8 cellular contexts compared by ENCODE assay signal in the genomic region with DNA sequence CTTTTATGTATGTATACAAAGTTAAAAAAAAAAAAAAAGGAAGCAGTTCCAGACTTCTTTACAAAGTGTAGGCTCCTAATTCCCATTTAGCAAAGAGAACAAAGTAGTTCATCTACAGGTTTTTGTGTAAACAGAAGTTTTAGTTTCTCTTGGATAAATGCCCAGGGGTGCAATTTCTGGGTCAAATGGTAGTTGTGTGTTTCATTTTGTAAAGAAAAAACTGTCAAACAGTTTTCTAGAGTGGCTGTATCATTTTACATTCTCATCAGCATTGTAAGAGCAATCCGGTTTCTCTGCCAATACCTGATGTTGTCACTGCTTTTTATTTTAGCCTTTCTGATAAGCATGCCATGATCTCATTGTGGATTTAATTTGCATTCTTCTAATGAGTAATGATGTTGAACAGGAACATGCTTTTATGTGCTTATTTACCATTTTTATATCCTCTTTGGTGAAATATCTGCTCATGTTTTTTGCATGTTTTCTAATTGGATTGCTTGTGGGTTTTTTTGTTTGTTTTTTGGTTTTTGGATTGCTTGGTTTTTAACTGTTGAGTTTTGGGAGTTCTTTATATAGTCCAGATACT. TPM values are rescaled to one million over a fixed set of nuclear protein-coding genes. Genes with fewer than 3 reads are reported as not detected.
DNase-seq lines count a peak whose midpoint lies in the region; ATAC-seq, FAIRE-seq and TF ChIP-seq lines count a peak whose summit lies in the region.

No MANE protein-coding gene starts in this region.

- H3K36me3 ChIP-seq in neuronal stem cell (replicated peaks in 1 of 2; ENCODE audit: control insufficient read depth in 2 of 2, insufficient read depth in 2 of 2, low read length in 2 of 2), result no peaks in the 10 kb centered on the region

- H2BK12ac ChIP-seq in neuronal stem cell (ENCODE audit: low read length), result no peak overlapping the region

- no peaks in the 10 kb centered on the region for H3K4me1 ChIP-seq in neuronal stem cell (ENCODE audit: control insufficient read depth in 2 of 2, insufficient read depth in 1 of 2, low read depth in 1 of 2, low read length in 2 of 2)

- no peak overlapping the region for H2AK5ac ChIP-seq in neuronal stem cell (ENCODE audit: low read depth, low read length)

- H2BK5ac ChIP-seq in neuronal stem cell (ENCODE audit: low read length), result no peak overlapping the region

- no peak overlapping the region for H2BK15ac ChIP-seq in neuronal stem cell (ENCODE audit: low read length)

- no peak overlapping the region for H3K9ac ChIP-seq in neuronal stem cell (ENCODE audit: low read depth, low read length, poor library complexity)

- TF ChIP-seq POLR2A in H54 (IDR thresholded peaks at IDR 0.05; ENCODE audit: low read depth, low read length), result no peak

- H3K9me3 ChIP-seq in neuronal stem cell (replicated peaks in 1 of 2; ENCODE audit: control insufficient read depth in 2 of 2, insufficient read depth in 1 of 2, low read depth in 1 of 2, low read length in 2 of 2), result no peaks in the 10 kb centered on the region

- peak; percentile 52 for ATAC-seq in HG02642 (IDR thresholded peaks at IDR 0.05; ENCODE audit: poor library complexity, unreplicated experiment)

- peak; percentile 96 for DNase-seq in DMS153 (lab: John Stamatoyannopoulos, UW)
- DNase-seq in NCI-H510A treated with DMSO at 0.1 percent for 48 hours (lab: John Stamatoyannopoulos, UW), result peak; percentile 46
- peak; percentile 35 to 67 for DNase-seq in foreskin fibroblast
- DNase-seq in H54 (ENCODE audit: insufficient read length, low spot score), result no peak
- no peak for DNase-seq in GM19239 (ENCODE audit: insufficient read length, low spot score)
- no peak for DNase-seq in retina
- no peak for DNase-seq in neuronal stem cell (ENCODE audit: low spot score)

- no peak overlapping the region for H3K4me2 ChIP-seq in neuronal stem cell (ENCODE audit: insufficient read depth, low read length, poor library complexity, severe bottlenecking)

- no peaks in the 10 kb centered on the region for H3K27me3 ChIP-seq in neuronal stem cell (ENCODE audit: control insufficient read depth in 3 of 3, insufficient read depth in 3 of 3, low read depth in 1 of 3, low read length in 3 of 3)

- H3K4ac ChIP-seq in neuronal stem cell (ENCODE audit: low read length), result no peak overlapping the region

- no peak overlapping the region for H3K14ac ChIP-seq in neuronal stem cell (ENCODE audit: low read length)

- TF ChIP-seq CTCF in foreskin fibroblast (IDR thresholded peaks at IDR 0.05; ENCODE audit: low read depth, low read length), result no peak

- H3K79me1 ChIP-seq in neuronal stem cell (ENCODE audit: low read depth, low read length), result no peaks in the 10 kb centered on the region

- H3K4me3 ChIP-seq in foreskin fibroblast (ENCODE audit: low read depth in 1 of 2, low read length in 2 of 2), result no peak overlapping the region
- H3K4me3 ChIP-seq in neuronal stem cell (ENCODE audit: low read length in 2 of 2), result no peak overlapping the region

- H4K91ac ChIP-seq in neuronal stem cell (ENCODE audit: low read depth, low read length, poor library complexity), result no peak overlapping the region

- FAIRE-seq in H54 (lab: Jason Lieb, UNC) (no peak), GM19239 (lab: Jason Lieb, UNC) (no peak)

- no CpG with 5 or more reads among the region's 1 CpG for WGBS in neuronal stem cell (ENCODE audit: extremely low coverage in 2 of 2, insufficient read length in 2 of 2, insufficient replicate concordance in 1 of 2), 2 donors

- H3K23ac ChIP-seq in neuronal stem cell (ENCODE audit: low read depth, low read length, poor library complexity), result no peak overlapping the region

- H2BK120ac ChIP-seq in neuronal stem cell (ENCODE audit: low read depth, low read length), result no peak overlapping the region

- H2AFZ ChIP-seq in neuronal stem cell (ENCODE audit: low read length), result no peak overlapping the region

- no peak overlapping the region for H4K8ac ChIP-seq in neuronal stem cell (ENCODE audit: low read depth, low read length)

- H3K18ac ChIP-seq in neuronal stem cell (ENCODE audit: low read length), result no peak overlapping the region

- H3K27ac ChIP-seq in neuronal stem cell (replicated peaks; ENCODE audit: low read length), result no peak overlapping the region

RNA-seq across cellular contexts. Expression of a gene that starts 16.6 kb away (rescaled TPM):
- 29.1 TPM for polyA plus RNA-seq in neuronal stem cell (2013, experiment 1 of 2)
- polyA plus RNA-seq in neuronal stem cell (2013, experiment 2 of 2), result 28.7 TPM

Comparison
In these comparisons a context has a peak if more than half of its experiments do, and no peak if none do; other contexts are left out.
1. DNase-seq: peak in DMS153 (single experiment), NCI-H510A treated with DMSO at 0.1 percent for 48 hours (single experiment) and foreskin fibroblast (2 of 2); none in H54 (single experiment), GM19239 (single experiment), retina (single experiment) and neuronal stem cell (single experiment).